In the genomic region with DNA sequence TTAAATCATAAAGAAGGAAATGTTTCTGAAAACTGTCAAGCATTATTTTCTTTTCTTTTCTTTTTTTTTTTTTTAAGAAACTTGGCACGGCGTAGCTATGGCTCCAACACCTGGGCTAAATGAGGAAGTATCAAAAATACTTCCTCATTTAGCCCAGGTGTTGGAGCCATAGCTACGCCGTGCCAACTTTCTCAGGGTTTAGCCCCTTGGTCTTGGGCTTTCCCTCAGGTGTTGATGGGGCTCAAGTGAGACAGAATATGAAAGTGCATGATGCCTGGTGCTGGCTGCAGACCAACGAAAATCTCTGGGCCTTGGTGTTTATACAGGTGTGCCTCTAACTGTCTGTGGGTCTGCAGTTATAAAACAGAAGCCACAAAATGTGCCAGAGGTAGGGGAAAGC, we compare ENCODE assay signal across 10 cellular contexts.
DNase-seq lines count a peak whose midpoint lies in the region; ATAC-seq and TF ChIP-seq lines count a peak whose summit lies in the region.
"Had no signal": no experiment of that assay in that cellular context is flagged by ENCODE, and none has a peak within 500 bp of the region (broad histone marks: within the 10 kb centered on the region; RNA-seq: fewer than 3 reads in every experiment).

No MANE protein-coding gene starts in this region.

- no peaks in the 10 kb centered on the region for H3K9me3 ChIP-seq in gastroesophageal sphincter
- no peaks in the 10 kb centered on the region for H3K9me3 ChIP-seq in esophagus squamous epithelium
- H3K9me3 ChIP-seq: A549 had no signal

- WGBS in gastroesophageal sphincter (ENCODE audit: low coverage in 1 of 2), 2 donors, result 64 to 70% methylated on average over 4 to 5 of the region's 5 CpGs
- 22 to 28% methylated on average over 5 of the region's 5 CpGs for WGBS in esophagus squamous epithelium, 2 donors

- no peak for TF ChIP-seq CTCF in gastroesophageal sphincter (IDR thresholded peaks at IDR 0.05)
- no peak for TF ChIP-seq CTCF in esophagus squamous epithelium (IDR thresholded peaks at IDR 0.05)

- H3K27ac ChIP-seq in gastroesophageal sphincter (no peak overlapping the region), esophagus squamous epithelium (peak overlapping the region in 2 of 4 donors; percentile 25 to 34)
- H3K27ac ChIP-seq: A549 had no signal

- H3K4me3 ChIP-seq in gastroesophageal sphincter (no peak overlapping the region), esophagus squamous epithelium (no peak overlapping the region)
- H3K4me3 ChIP-seq: A549 had no signal

- intact Hi-C loops in esophagus squamous epithelium (cut with DNase I), result no loop called here
- intact Hi-C loops in Right ventricle myocardium inferior (cut with DNase I), result no loop called here

- no peaks in the 10 kb centered on the region for H3K36me3 ChIP-seq in gastroesophageal sphincter
- no peaks in the 10 kb centered on the region for H3K36me3 ChIP-seq in esophagus squamous epithelium

- H3K27me3 ChIP-seq in gastroesophageal sphincter (no peaks in the 10 kb centered on the region), esophagus squamous epithelium (no peaks in the 10 kb centered on the region)

- TF ChIP-seq POLR2A in gastroesophageal sphincter (IDR thresholded peaks at IDR 0.05) (no peak), esophagus squamous epithelium (IDR thresholded peaks at IDR 0.05) (no peak)

- H3K4me1 ChIP-seq in gastroesophageal sphincter (no peaks in the 10 kb centered on the region), esophagus squamous epithelium (peaks cover 0 to 34% (median 0%) of the 10 kb centered on the region in 3 donors)
- H3K4me1 ChIP-seq: A549 had no signal

- peak; percentile 70 for ATAC-seq in HG02981 (IDR thresholded peaks at IDR 0.05; ENCODE audit: unreplicated experiment)
- no peak for ATAC-seq in gastroesophageal sphincter
- no peak for ATAC-seq in Right ventricle myocardium inferior
- ATAC-seq: A549 had no signal

- DNase-seq in NCI-H187 treated with DMSO at 0.1 percent for 48 hours (lab: John Stamatoyannopoulos, UW), result peak; percentile 29
- no peak for DNase-seq in NCI-H187 (lab: John Stamatoyannopoulos, UW)
- peak; percentile 27 for DNase-seq in NCI-H2107 (lab: John Stamatoyannopoulos, UW)
- no peak for DNase-seq in esophagus squamous epithelium (lab: John Stamatoyannopoulos, UW)
- no peak for DNase-seq in Right ventricle myocardium inferior (ENCODE audit: missing footprints)
- no peak for DNase-seq in central memory CD4-positive, alpha-beta T cell
- DNase-seq: stimulated activated CD4-positive, alpha-beta T cell treated with anti-CD3 and anti-CD28 coated beads, Interleukin-2, amount 100 ng/mL, for 48 hours had no signal

- no peak for TF ChIP-seq EP300 in gastroesophageal sphincter (IDR thresholded peaks at IDR 0.05)

Comparison
In these comparisons a context has a peak if more than half of its experiments do, and no peak if none do; other contexts are left out.
1. DNase-seq: peak in NCI-H187 treated with DMSO at 0.1 percent for 48 hours (single experiment) and NCI-H2107 (single experiment); none in NCI-H187 (0 of 2), esophagus squamous epithelium (single experiment), Right ventricle myocardium inferior (single experiment) and central memory CD4-positive, alpha-beta T cell (single experiment).